ENCODE assay signal across 19 cellular contexts in genomic region chr16:66585477-66586239, GRCh38. TPM values are rescaled to one million over a fixed set of nuclear protein-coding genes. Genes with fewer than 3 reads are reported as not detected.
DNase-seq lines count a peak whose midpoint lies in the region; TF ChIP-seq lines count a peak whose summit lies in the region.
"Had no signal": no experiment of that assay in that cellular context is flagged by ENCODE, and none has a peak within 500 bp of the region (broad histone marks: within the 10 kb centered on the region; RNA-seq: fewer than 3 reads in every experiment).

No MANE protein-coding gene starts in this region.

- H3K27ac ChIP-seq in endodermal cell (ENCODE audit: low read depth, low read length) (no peak overlapping the region), neuronal stem cell (replicated peaks; ENCODE audit: low read length) (no peak overlapping the region)

- H3K9me3 Mint-ChIP-seq in CD14-positive monocyte (no peaks in the 10 kb centered on the region), endodermal cell (no peaks in the 10 kb centered on the region)

- H3K27ac Mint-ChIP-seq in CD14-positive monocyte (peak overlapping the region; percentile 86 to 96 (median 92)), endodermal cell (no peak overlapping the region)
- H3K27ac Mint-ChIP-seq: activated CD8-positive, alpha-beta T cell treated with anti-CD3 and anti-CD28 coated beads, Interleukin-2, amount 10 ng/mL, durations not matched to agents 7 days and 5 days; IgD-negative memory B cell had no signal

- H2BK15ac ChIP-seq in neuronal stem cell (ENCODE audit: low read length): peak overlapping the region; percentile 6

- no peaks in the 10 kb centered on the region for H3K9me3 ChIP-seq in endodermal cell (ENCODE audit: control insufficient read depth, low read length)
- no peaks in the 10 kb centered on the region for H3K9me3 ChIP-seq in neuronal stem cell (replicated peaks in 1 of 2; ENCODE audit: control insufficient read depth in 2 of 2, insufficient read depth in 1 of 2, low read depth in 1 of 2, low read length in 2 of 2)

- no peak overlapping the region for H3K4me2 ChIP-seq in neuronal stem cell (ENCODE audit: insufficient read depth, low read length, poor library complexity, severe bottlenecking)

- DNase-seq in CD14-positive monocyte (ENCODE audit: low spot score) (peak; percentile 65), KG1 (lab: John Stamatoyannopoulos, UW) (peak; percentile 67), endodermal cell (peak; percentile 22), neuronal stem cell (ENCODE audit: low spot score) (no peak), HuH-7 (ENCODE audit: low spot score) (no peak), globus pallidus (ENCODE audit: low spot score) (no peak), AG08396 (ENCODE audit: low spot score) (no peak)
- DNase-seq: activated CD8-positive, alpha-beta T cell treated with anti-CD3 and anti-CD28 coated beads, Interleukin-2, amount 10 ng/mL, durations not matched to agents 7 days and 5 days; DMS153; effector CD8-positive, alpha-beta T cell; hippocampal formation; kidney; NCI-H1092; NCI-H526 treated with DMSO at 0.1 percent for 48 hours; stimulated activated CD4-positive, alpha-beta T cell treated with anti-CD3 and anti-CD28 coated beads, Interleukin-4, amount 100 ng/mL, for 4 hours; stimulated activated CD8-positive, alpha-beta memory T cell treated with anti-CD3 and anti-CD28 coated beads, Interleukin-4, amount 100 ng/mL, for 48 hours had no signal

- H3K4me3 Mint-ChIP-seq in CD14-positive monocyte (peak overlapping the region; percentile 31 to 84), endodermal cell (no peak overlapping the region)
- H3K4me3 Mint-ChIP-seq: activated CD8-positive, alpha-beta T cell treated with anti-CD3 and anti-CD28 coated beads, Interleukin-2, amount 10 ng/mL, durations not matched to agents 7 days and 5 days; IgD-negative memory B cell had no signal

- no peak overlapping the region for H3K4ac ChIP-seq in neuronal stem cell (ENCODE audit: low read length)

- no peak overlapping the region for H2BK120ac ChIP-seq in neuronal stem cell (ENCODE audit: low read depth, low read length)

- H4K91ac ChIP-seq in neuronal stem cell (ENCODE audit: low read depth, low read length, poor library complexity): no peak overlapping the region

- no peak overlapping the region for H3K4me3 ChIP-seq in endodermal cell (ENCODE audit: low read length)
- no peak overlapping the region for H3K4me3 ChIP-seq in neuronal stem cell (ENCODE audit: low read length in 2 of 2)

- H4K8ac ChIP-seq in neuronal stem cell (ENCODE audit: low read depth, low read length): no peak overlapping the region

- no peak overlapping the region for H3K14ac ChIP-seq in neuronal stem cell (ENCODE audit: low read length)

- H3K9ac ChIP-seq in endodermal cell (ENCODE audit: extremely low read depth, low read length, poor library complexity, severe bottlenecking) (no peak overlapping the region), neuronal stem cell (ENCODE audit: low read depth, low read length, poor library complexity) (peak overlapping the region; percentile 24)

- H3K27me3 Mint-ChIP-seq in CD14-positive monocyte (ENCODE audit: low read depth in 3 of 3) (peaks cover 3 to 6% (median 3%) of the 10 kb centered on the region in 3 donors), endodermal cell (ENCODE audit: insufficient read depth) (peaks cover 8% of the 10 kb centered on the region)

- H3K36me3 Mint-ChIP-seq in CD14-positive monocyte: peaks cover 8% of the 10 kb centered on the region in 2 donors
- H3K36me3 Mint-ChIP-seq in endodermal cell (ENCODE audit: low read depth): no peaks in the 10 kb centered on the region
- H3K36me3 Mint-ChIP-seq: IgD-negative memory B cell had no signal

- peaks cover 75% of the 10 kb centered on the region for H3K4me1 Mint-ChIP-seq in CD14-positive monocyte
- peaks cover 4% of the 10 kb centered on the region for H3K4me1 Mint-ChIP-seq in endodermal cell

- WGBS in endodermal cell (ENCODE audit: insufficient coverage in 1 of 2, insufficient read length in 1 of 2), 2 experiments: 84 to 86% methylated on average over 7 to 10 of the region's 10 CpGs
- no CpG with 5 or more reads among the region's 10 CpGs for WGBS in neuronal stem cell (ENCODE audit: extremely low coverage in 2 of 2, insufficient read length in 2 of 2, insufficient replicate concordance in 1 of 2), 2 donors

- peak overlapping the region; percentile 48 for H2AFZ ChIP-seq in neuronal stem cell (ENCODE audit: low read length)

- H3K18ac ChIP-seq in neuronal stem cell (ENCODE audit: low read length): peak overlapping the region; percentile 80

- H3K79me1 ChIP-seq in neuronal stem cell (ENCODE audit: low read depth, low read length): no peaks in the 10 kb centered on the region

- no peak overlapping the region for H3K23ac ChIP-seq in neuronal stem cell (ENCODE audit: low read depth, low read length, poor library complexity)

- no peak overlapping the region for H2BK12ac ChIP-seq in neuronal stem cell (ENCODE audit: low read length)

- H2BK5ac ChIP-seq in neuronal stem cell (ENCODE audit: low read length): no peak overlapping the region

- TF ChIP-seq CTCF in CD14-positive monocyte (IDR thresholded peaks at IDR 0.05) (no peak), endodermal cell (conservative IDR thresholded peaks at IDR 0.05) (no peak)

- peaks cover 1% of the 10 kb centered on the region for H3K4me1 ChIP-seq in endodermal cell (ENCODE audit: control insufficient read depth, insufficient read depth, low read length)
- peaks cover 8 to 10% of the 10 kb centered on the region in 2 donors for H3K4me1 ChIP-seq in neuronal stem cell (ENCODE audit: control insufficient read depth in 2 of 2, insufficient read depth in 1 of 2, low read depth in 1 of 2, low read length in 2 of 2)

- intact Hi-C loops in CD14-positive monocyte (cut with micrococcal nuclease): loop anchor here (2.0 to 5.0 kb wide), 5 partner anchors 33 to 178 kb away; partner anchors contain the start of genes CKLF (in 1 of the 2) and TK2 (in 1 of the 2)

- no peak overlapping the region for H2AK5ac ChIP-seq in neuronal stem cell (ENCODE audit: low read depth, low read length)

- no peaks in the 10 kb centered on the region for H3K36me3 ChIP-seq in endodermal cell (ENCODE audit: control insufficient read depth, insufficient read depth, low read length)
- peaks cover 0 to 2% of the 10 kb centered on the region in 2 donors for H3K36me3 ChIP-seq in neuronal stem cell (replicated peaks in 1 of 2; ENCODE audit: control insufficient read depth in 2 of 2, insufficient read depth in 2 of 2, low read length in 2 of 2)

- H3K27me3 ChIP-seq in endodermal cell (ENCODE audit: control insufficient read depth, insufficient read depth, low read length, poor library complexity, severe bottlenecking) (no peaks in the 10 kb centered on the region), neuronal stem cell (ENCODE audit: control insufficient read depth in 3 of 3, insufficient read depth in 3 of 3, low read depth in 1 of 3, low read length in 3 of 3) (no peaks in the 10 kb centered on the region)

RNA-seq across cellular contexts. Expression of gene CMTM2, which starts 6.4 kb away (rescaled TPM):
- 10 to 100 TPM; 39.1 to 41.6 TPM for polyA plus RNA-seq in CD14-positive monocyte
- not detected for total RNA-seq in endodermal cell
- polyA plus RNA-seq in endodermal cell (2013, experiment 1 of 2): not detected
- polyA plus RNA-seq in endodermal cell (2013, experiment 2 of 2): not detected
- 0.20 TPM for polyA plus RNA-seq in neuronal stem cell (2013, experiment 1 of 2)
- 0.08 TPM for polyA plus RNA-seq in neuronal stem cell (2013, experiment 2 of 2)
- total RNA-seq: H4, skeletal muscle tissue had no signal
- polyA plus RNA-seq: IgD-negative memory B cell had no signal

RNA-seq across cellular contexts. Expression of gene CMTM3, which starts 18.8 kb away (rescaled TPM):
- polyA plus RNA-seq in CD14-positive monocyte: 100 to 1,000 TPM; 126 to 131 TPM
- 10 to 100 TPM; 44.2 to 48.5 TPM for total RNA-seq in endodermal cell
- 66.9 TPM for polyA plus RNA-seq in endodermal cell (2013, experiment 1 of 2)
- 60.5 TPM for polyA plus RNA-seq in endodermal cell (2013, experiment 2 of 2)
- 92.9 TPM for polyA plus RNA-seq in neuronal stem cell (2013, experiment 1 of 2)
- 91.8 TPM for polyA plus RNA-seq in neuronal stem cell (2013, experiment 2 of 2)

RNA-seq across cellular contexts. Expression of gene CMTM1, which starts 19.4 kb away (rescaled TPM):
- 1 to 10 TPM; 1.6 to 2.5 TPM for polyA plus RNA-seq in CD14-positive monocyte
- 1 to 10 TPM; 3.8 to 5.3 TPM for total RNA-seq in endodermal cell
- polyA plus RNA-seq in endodermal cell (2013, experiment 1 of 2): 4.9 TPM
- polyA plus RNA-seq in endodermal cell (2013, experiment 2 of 2): 3.4 TPM
- polyA plus RNA-seq in neuronal stem cell (2013, experiment 1 of 2): 3.8 TPM
- 4.4 TPM for polyA plus RNA-seq in neuronal stem cell (2013, experiment 2 of 2)
- total RNA-seq: skeletal muscle tissue had no signal
- polyA plus RNA-seq: IgD-negative memory B cell had no signal

RNA-seq across cellular contexts. Expression of gene CKLF, which starts 33.3 kb away (rescaled TPM):
- 100 to 1,000 TPM; 374 to 430 TPM for polyA plus RNA-seq in CD14-positive monocyte
- total RNA-seq in endodermal cell: 10 to 100 TPM; 22.5 to 40.7 TPM
- 38.0 TPM for polyA plus RNA-seq in endodermal cell (2013, experiment 1 of 2)
- 36.9 TPM for polyA plus RNA-seq in endodermal cell (2013, experiment 2 of 2)
- 37.5 TPM for polyA plus RNA-seq in neuronal stem cell (2013, experiment 1 of 2)
- polyA plus RNA-seq in neuronal stem cell (2013, experiment 2 of 2): 41.1 TPM

RNA-seq across cellular contexts. Expression of gene TK2, which starts 35.7 kb away (rescaled TPM):
- polyA plus RNA-seq in CD14-positive monocyte: 10 to 100 TPM; 29.8 to 38.9 TPM
- 10 to 100 TPM in 1 of 2 donors, 1 to 10 TPM in 1; 7.9 to 11.5 TPM for total RNA-seq in endodermal cell
- 11.3 TPM for polyA plus RNA-seq in endodermal cell (2013, experiment 1 of 2)
- 10.2 TPM for polyA plus RNA-seq in endodermal cell (2013, experiment 2 of 2)
- 3.4 TPM for polyA plus RNA-seq in neuronal stem cell (2013, experiment 1 of 2)
- 3.4 TPM for polyA plus RNA-seq in neuronal stem cell (2013, experiment 2 of 2)

Comparison
In these comparisons a context has a peak if more than half of its experiments do, and no peak if none do; other contexts are left out.
1. DNase-seq: peak in CD14-positive monocyte (single experiment), KG1 (single experiment) and endodermal cell (single experiment); none in neuronal stem cell (single experiment), HuH-7 (single experiment), globus pallidus (single experiment) and AG08396 (single experiment).